In the genomic region with DNA sequence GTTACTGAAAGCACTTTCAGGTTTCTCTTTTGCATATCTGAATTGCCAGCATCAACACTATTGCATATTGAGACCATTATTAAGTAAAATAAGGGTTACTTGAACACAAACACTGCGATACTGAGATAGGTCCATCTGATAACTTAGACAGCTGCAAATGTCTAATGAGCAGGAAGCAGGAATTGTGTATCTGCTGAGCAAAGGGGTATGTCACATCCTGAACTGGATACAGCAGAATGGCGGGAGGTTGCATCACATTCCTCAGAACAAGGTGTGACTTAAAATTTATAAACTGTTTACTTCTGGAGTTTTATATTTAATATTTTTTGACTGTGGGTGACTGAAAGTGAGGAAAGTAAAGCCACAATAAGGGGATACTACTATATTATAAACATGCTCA, we compare ENCODE assay signal across 6 cellular contexts.
A peak's percentile ranks its signal among the peaks of the same experiment; 100 is the strongest.
DNase-seq lines count a peak whose midpoint lies in the region; ATAC-seq and TF ChIP-seq lines count a peak whose summit lies in the region.
"Not testable (repeated sequence)": the region's sequence is repeated elsewhere in the genome, so short reads cannot be mapped to it uniquely, and the experiment has no call there.

No MANE protein-coding gene starts in this region.

- H3K36me3 ChIP-seq in DND-41 (ENCODE audit: insufficient read depth, low read length); RWPE2 (ENCODE audit: low read depth): not testable (repeated sequence)

- not testable (repeated sequence) for H2AFZ ChIP-seq in DND-41 (ENCODE audit: low read depth, low read length)

- H3K4me2 ChIP-seq in DND-41 (ENCODE audit: insufficient read depth, low read length), result not testable (repeated sequence)

- not testable (repeated sequence) for H3K9ac ChIP-seq in DND-41 (ENCODE audit: low read depth, low read length)

- not testable (repeated sequence) for DNase-seq in DND-41; RWPE2 (ENCODE audit: low spot score)
- DNase-seq in LHCN-M2 (ENCODE audit: low read depth), result peak; percentile 2
- peak; percentile 9 for DNase-seq in RKO (ENCODE audit: low spot score)
- peak; percentile 9 for DNase-seq in dedifferentiated amniotic fluid mesenchymal stem cell (ENCODE audit: extremely low spot score)
- DNase-seq in medulla oblongata (ENCODE audit: extremely low spot score), result peak; percentile 1

- H4K20me1 ChIP-seq in DND-41 (ENCODE audit: insufficient read depth, low read length), result not testable (repeated sequence)

- H3K27ac ChIP-seq in DND-41 (ENCODE audit: low read length); RWPE2 (ENCODE audit: poor library complexity, severe bottlenecking): not testable (repeated sequence)

- peak; percentile 73 for ATAC-seq in DND-41 (ENCODE audit: insufficient read depth, low read depth)
- peak; percentile 66; the same call in 2 of the 3 replicates for ATAC-seq in RWPE2 (ENCODE audit: low read depth)

- not testable (repeated sequence) for TF ChIP-seq CTCF in DND-41 (IDR thresholded peaks at IDR 0.05; ENCODE audit: borderline replicate concordance, extremely low read depth, low read length, poor library complexity, severe bottlenecking); RWPE2 (IDR thresholded peaks at IDR 0.05; ENCODE audit: poor library complexity, severe bottlenecking)

- H3K27me3 ChIP-seq in DND-41 (ENCODE audit: insufficient read depth, low read length, poor library complexity); RWPE2 (ENCODE audit: insufficient read depth, poor library complexity, severe bottlenecking): not testable (repeated sequence)

- not testable (repeated sequence) for H3K4me3 ChIP-seq in DND-41 (ENCODE audit: low read depth in 1 of 2, low read length in 2 of 2); RWPE2 (ENCODE audit: severe bottlenecking)

- not testable (repeated sequence) for H3K9me3 ChIP-seq in DND-41 (ENCODE audit: insufficient read depth, low read length, severe bottlenecking); RWPE2 (ENCODE audit: severe bottlenecking)

- not testable (repeated sequence) for H3K79me2 ChIP-seq in DND-41 (ENCODE audit: insufficient read depth, low read length)

- not testable (repeated sequence) for H3K4me1 ChIP-seq in DND-41 (ENCODE audit: insufficient read depth, low read length); RWPE2 (ENCODE audit: insufficient read depth, poor library complexity, severe bottlenecking)
